28 cellular contexts compared by ENCODE assay signal in the genomic region with DNA sequence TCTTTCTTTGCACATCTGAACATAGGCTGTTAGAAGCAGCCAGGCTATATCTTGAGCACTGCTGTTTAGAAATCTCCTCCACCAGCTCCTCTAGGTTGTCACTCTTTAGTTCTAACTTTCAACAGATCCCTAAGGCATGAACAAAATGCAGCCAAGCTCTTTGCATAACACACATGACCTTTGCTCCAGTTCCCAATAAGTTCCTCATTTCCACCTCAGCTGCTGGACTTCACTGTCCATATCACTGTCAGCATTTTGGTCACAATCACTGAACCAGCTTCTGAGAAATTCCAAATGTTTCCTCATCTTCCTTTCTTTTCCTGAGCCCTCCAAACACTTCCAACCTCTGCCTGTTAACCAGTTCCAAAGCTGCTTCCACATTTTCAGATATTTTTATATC.
"Had no signal": no experiment of that assay in that cellular context is flagged by ENCODE, and none has a peak within 500 bp of the region (broad histone marks: within the 10 kb centered on the region; RNA-seq: fewer than 3 reads in every experiment).

No MANE protein-coding gene starts in this region.

- H3K27me3 ChIP-seq: ascending aorta, body of pancreas, MG63 had no signal

- ATAC-seq: activated CD4-positive, alpha-beta T cell treated with anti-CD3 and anti-CD28 coated beads for 36 hours; activated T-helper 17 cell treated with anti-CD3 and anti-CD28 coated beads, Interleukin-2, amount 50 U/mL, for 72 hours; body of pancreas; Panc1; Right ventricle myocardium inferior had no signal

- H3K4me3 ChIP-seq: ascending aorta, body of pancreas, MG63, SK-N-MC had no signal

- H3K4me3 Mint-ChIP-seq: activated CD4-positive, alpha-beta memory T cell treated with anti-CD3 and anti-CD28 coated beads, Interleukin-2, amount 10 ng/mL, durations not matched to agents 7 days and 5 days; activated CD4-positive, alpha-beta T cell treated with anti-CD3 and anti-CD28 coated beads for 36 hours; activated naive CD4-positive, alpha-beta T cell treated with anti-CD3 and anti-CD28 coated beads for 36 hours; activated T-helper 17 cell treated with anti-CD3 and anti-CD28 coated beads, Interleukin-2, amount 50 U/mL, for 72 hours had no signal

- H3K27ac ChIP-seq: ascending aorta, body of pancreas, KMS-11, SK-N-MC, WERI-Rb-1 had no signal

- H3K4me1 ChIP-seq: ascending aorta, body of pancreas had no signal

- H3K4me2 ChIP-seq: KMS-11 had no signal

- DNase-seq: activated CD4-positive, alpha-beta memory T cell treated with anti-CD3 and anti-CD28 coated beads, Interleukin-2, amount 10 ng/mL, durations not matched to agents 7 days and 5 days; activated CD4-positive, alpha-beta T cell treated with anti-CD3 and anti-CD28 coated beads for 36 hours; activated CD4-positive, alpha-beta T cell treated with anti-CD3 and anti-CD28 coated beads, Interleukin-2, amount 50 U/mL, for 1 hour; activated gamma-delta T cell; activated naive CD4-positive, alpha-beta T cell treated with anti-CD3 and anti-CD28 coated beads for 36 hours; activated T-cell treated with anti-CD3 and anti-CD28 coated beads for 4 hours; activated T-cell treated with anti-CD3 and anti-CD28 coated beads, Interleukin-2, amount 50 U/mL, for 48 hours; body of pancreas; central memory CD4-positive, alpha-beta T cell; MG63; NCI-H1048; NCI-H1417 treated with DMSO at 0.1 percent for 48 hours; NCI-H1694 treated with DMSO at 0.1 percent for 48 hours; NCI-H2029 treated with DMSO at 0.1 percent for 48 hours; NCI-H345; NCI-H510A; NCI-H526 treated with DMSO at 0.1 percent for 48 hours; NCI-H82; OCI-M1; RPMI8226; T-helper 1 cell; WERI-Rb-1 had no signal

- H3K4me1 Mint-ChIP-seq: activated CD4-positive, alpha-beta memory T cell treated with anti-CD3 and anti-CD28 coated beads, Interleukin-2, amount 10 ng/mL, durations not matched to agents 7 days and 5 days; activated CD4-positive, alpha-beta T cell treated with anti-CD3 and anti-CD28 coated beads for 36 hours; activated T-helper 17 cell treated with anti-CD3 and anti-CD28 coated beads, Interleukin-2, amount 50 U/mL, for 72 hours had no signal

- H3K9ac ChIP-seq: KMS-11 had no signal

- H3K36me3 ChIP-seq: ascending aorta, MG63, WERI-Rb-1 had no signal

- H3K27ac Mint-ChIP-seq: activated CD4-positive, alpha-beta memory T cell treated with anti-CD3 and anti-CD28 coated beads, Interleukin-2, amount 10 ng/mL, durations not matched to agents 7 days and 5 days; activated CD4-positive, alpha-beta T cell treated with anti-CD3 and anti-CD28 coated beads for 36 hours; activated naive CD4-positive, alpha-beta T cell treated with anti-CD3 and anti-CD28 coated beads for 36 hours; activated T-helper 17 cell treated with anti-CD3 and anti-CD28 coated beads, Interleukin-2, amount 50 U/mL, for 72 hours had no signal
